8 cellular contexts compared by ENCODE assay signal in genomic region chr20:47503685-47504084, GRCh38. TPM values are rescaled to one million over a fixed set of nuclear protein-coding genes. Genes with fewer than 3 reads are reported as not detected.
DNase-seq lines count a peak whose midpoint lies in the region; ATAC-seq and TF ChIP-seq lines count a peak whose summit lies in the region.

No MANE protein-coding gene starts in this region.

- TF ChIP-seq CTCF in heart left ventricle (IDR thresholded peaks at IDR 0.05) (no peak), fibroblast of mammary gland (conservative IDR thresholded peaks at IDR 0.05; ENCODE audit: control insufficient read depth, insufficient read depth, low read depth, low read length) (no peak), tibial nerve (IDR thresholded peaks at IDR 0.05) (no peak)

- no peak for ATAC-seq in heart left ventricle

- no peak for TF ChIP-seq EP300 in tibial nerve (IDR thresholded peaks at IDR 0.05)

- no peak for TF ChIP-seq POLR2A in heart left ventricle (IDR thresholded peaks at IDR 0.05)
- no peak for TF ChIP-seq POLR2A in tibial nerve (IDR thresholded peaks at IDR 0.05)

- H3K27me3 ChIP-seq in heart left ventricle (no peaks in the 10 kb centered on the region), tibial nerve (no peaks in the 10 kb centered on the region)

- H3K9me3 ChIP-seq in heart left ventricle, result no peaks in the 10 kb centered on the region
- no peaks in the 10 kb centered on the region for H3K9me3 ChIP-seq in tibial nerve

- H3K4me1 ChIP-seq in heart left ventricle, result peaks cover 0 to 66% (median 36%) of the 10 kb centered on the region in 12 donors
- peaks cover 0 to 50% (median 16%) of the 10 kb centered on the region in 4 donors for H3K4me1 ChIP-seq in tibial nerve

- H3K36me3 ChIP-seq in heart left ventricle (no peaks in the 10 kb centered on the region), tibial nerve (no peaks in the 10 kb centered on the region)

- H3K27ac ChIP-seq in heart left ventricle, result peak overlapping the region in 4 of 12 donors; percentile 93 to 98 (median 96)
- H3K27ac ChIP-seq in tibial nerve, result peak overlapping the region in 1 of 4 donors; percentile 97

- intact Hi-C loops in heart left ventricle (cut with DNase I), result loop anchor here in 9 of 10 donors (2.0 to 10.0 kb wide), 15 partner anchors 49 to 309 kb away; no protein-coding TSS in a partner anchor
- intact Hi-C loops in cardiac septum (cut with DNase I), result loop anchor here (5.0 to 10.0 kb wide), 4 partner anchors 64 to 229 kb away; no protein-coding TSS in a partner anchor

- DNase-seq in heart left ventricle (no peak), cardiac septum (ENCODE audit: low spot score) (no peak), SW480 (ENCODE audit: low spot score) (peak; percentile 34), fibroblast of mammary gland (ENCODE audit: low read depth) (no peak), tibial nerve (ENCODE audit: low spot score in 2 of 2) (no peak), KBM-7 (no peak), NCI-H1694 (lab: John Stamatoyannopoulos, UW) (no peak), NCI-H226 (no peak)

- in situ Hi-C loops in KBM-7 (cut with MboI; ENCODE audit: low pct_unique_long_range_greater_than_20kb, low sequenced_read_pairs), result no loop called here

- WGBS in heart left ventricle, 4 donors, result 46 to 53% (median 51%) methylated on average over 2 of the region's 2 CpGs
- WGBS in tibial nerve, 2 donors, result 41 to 49% methylated on average over 2 of the region's 2 CpGs

- H3K4me3 ChIP-seq in heart left ventricle, result peak overlapping the region in 11 of 12 donors; percentile 4 to 99 (median 92)
- peak overlapping the region; percentile 92 for H3K4me3 ChIP-seq in fibroblast of mammary gland (ENCODE audit: control insufficient read depth, low read depth, low read length)
- H3K4me3 ChIP-seq in tibial nerve, result peak overlapping the region in 3 of 4 donors; percentile 9 to 99 (median 97)

RNA-seq across cellular contexts. Expression of gene NCOA3, which starts 2.0 kb away (rescaled TPM):
- total RNA-seq in heart left ventricle, result 10 to 100 TPM; 19.4 to 39.3 (median 26.6) TPM
- 10 to 100 TPM in 1 of 2 donors, 1 to 10 TPM in 1; 6.7 to 18.1 TPM for polyA plus RNA-seq in heart left ventricle
- total RNA-seq in cardiac septum, result 18.6 TPM
- total RNA-seq in tibial nerve, result 10 to 100 TPM; 38.0 to 48.9 (median 40.7) TPM
